1 cellular context compared by ENCODE assay signal in genomic region chr5:81301221-81302015, GRCh38.
TF ChIP-seq lines count a peak whose summit lies in the region.

Gene ZCCHC9, plus strand, starts transcription at chr5:81301587. Its CDS starts 3,171 bp downstream, at chr5:81304758.

TF ChIP-seq in HepG2, 621 proteins besides CTCF, POLR2A, EP300 and RAD21 (continued from another document):
- TF ChIP-seq HNF4G (IDR thresholded peaks at IDR 0.05; ENCODE audit: borderline replicate concordance, low read depth, low read length) (no peak), HNF4G (CRISPR knock-in tag; IDR thresholded peaks at IDR 0.05; ENCODE audit: borderline replicate concordance, low read depth) (0 out of 2 replicates have a peak, but pooled peaks have one; percentile 22), MBD4 (IDR thresholded peaks at IDR 0.05; ENCODE audit: borderline replicate concordance, low read length) (no peak), ZNF543 (CRISPR knock-in tag; IDR thresholded peaks at IDR 0.05) (no peak; the same call in 1 of the 2 replicates), ATF5 (CRISPR knock-in tag; IDR thresholded peaks at IDR 0.05; ENCODE audit: low read depth) (no peak), ADNP (CRISPR knock-in tag; IDR thresholded peaks at IDR 0.05) (no peak), CSRNP1 (CRISPR knock-in tag; IDR thresholded peaks at IDR 0.05) (no peak), MAFF (IDR thresholded peaks at IDR 0.05; ENCODE audit: low read depth, low read length) (no peak), ZNF350 (CRISPR knock-in tag; IDR thresholded peaks at IDR 0.05; ENCODE audit: borderline replicate concordance, low read depth) (peak; percentile 88; the same call in 1 of the 2 replicates), ZNF354B (CRISPR knock-in tag; IDR thresholded peaks at IDR 0.05) (no peak), SP4 (CRISPR knock-in tag; IDR thresholded peaks at IDR 0.05) (peak; percentile 68; the same call in 1 of the 2 replicates)
TF ChIP-seq in HepG2: peak in this region for 305.
